In genomic region chr17:75325348-75325747, GRCh38 we compare ENCODE assay signal across 1 cellular context.
TF ChIP-seq lines count a peak whose summit lies in the region.

No MANE protein-coding gene starts in this region.

TF ChIP-seq in HepG2, 621 proteins besides CTCF, POLR2A, EP300 and RAD21:
- TF ChIP-seq HNRNPL (IDR thresholded peaks at IDR 0.05; ENCODE audit: low read depth, low read length) (no peak), SP2 (CRISPR knock-in tag; IDR thresholded peaks at IDR 0.05) (no peak), ZFP36 (IDR thresholded peaks at IDR 0.05; ENCODE audit: borderline replicate concordance, low read depth, low read length, partially characterized antibody) (no peak), KAT7 (CRISPR knock-in tag; IDR thresholded peaks at IDR 0.05; ENCODE audit: borderline replicate concordance) (no peak), HNRNPH1 (optimal IDR thresholded peaks at IDR 0.05; ENCODE audit: low read depth, low read length) (no peak), HMG20A (CRISPR knock-in tag; IDR thresholded peaks at IDR 0.05; ENCODE audit: borderline replicate concordance) (no peak), ZNF121 (CRISPR knock-in tag; IDR thresholded peaks at IDR 0.05) (no peak), E2F1 (CRISPR knock-in tag; IDR thresholded peaks at IDR 0.05) (no peak), MED1 (CRISPR knock-in tag; IDR thresholded peaks at IDR 0.05) (no peak), ZFYVE20 (CRISPR knock-in tag; IDR thresholded peaks at IDR 0.05; ENCODE audit: borderline replicate concordance, low read depth) (no peak), MEIS1 (CRISPR knock-in tag; IDR thresholded peaks at IDR 0.05; ENCODE audit: borderline replicate concordance) (no peak), ZNF557 (CRISPR knock-in tag; IDR thresholded peaks at IDR 0.05) (no peak), ATF7-NPFF (CRISPR knock-in tag; IDR thresholded peaks at IDR 0.05; ENCODE audit: low read depth) (no peak)
- TF ChIP-seq, protein P1, sequence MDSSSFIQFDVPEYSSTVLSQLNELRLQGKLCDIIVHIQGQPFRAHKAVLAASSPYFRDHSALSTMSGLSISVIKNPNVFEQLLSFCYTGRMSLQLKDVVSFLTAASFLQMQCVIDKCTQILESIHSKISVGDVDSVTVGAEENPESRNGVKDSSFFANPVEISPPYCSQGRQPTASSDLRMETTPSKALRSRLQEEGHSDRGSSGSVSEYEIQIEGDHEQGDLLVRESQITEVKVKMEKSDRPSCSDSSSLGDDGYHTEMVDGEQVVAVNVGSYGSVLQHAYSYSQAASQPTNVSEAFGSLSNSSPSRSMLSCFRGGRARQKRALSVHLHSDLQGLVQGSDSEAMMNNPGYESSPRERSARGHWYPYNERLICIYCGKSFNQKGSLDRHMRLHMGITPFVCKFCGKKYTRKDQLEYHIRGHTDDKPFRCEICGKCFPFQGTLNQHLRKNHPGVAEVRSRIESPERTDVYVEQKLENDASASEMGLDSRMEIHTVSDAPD (CRISPR knock-in tag; IDR thresholded peaks at IDR 0.05), result no peak
- TF ChIP-seq, protein P2, sequence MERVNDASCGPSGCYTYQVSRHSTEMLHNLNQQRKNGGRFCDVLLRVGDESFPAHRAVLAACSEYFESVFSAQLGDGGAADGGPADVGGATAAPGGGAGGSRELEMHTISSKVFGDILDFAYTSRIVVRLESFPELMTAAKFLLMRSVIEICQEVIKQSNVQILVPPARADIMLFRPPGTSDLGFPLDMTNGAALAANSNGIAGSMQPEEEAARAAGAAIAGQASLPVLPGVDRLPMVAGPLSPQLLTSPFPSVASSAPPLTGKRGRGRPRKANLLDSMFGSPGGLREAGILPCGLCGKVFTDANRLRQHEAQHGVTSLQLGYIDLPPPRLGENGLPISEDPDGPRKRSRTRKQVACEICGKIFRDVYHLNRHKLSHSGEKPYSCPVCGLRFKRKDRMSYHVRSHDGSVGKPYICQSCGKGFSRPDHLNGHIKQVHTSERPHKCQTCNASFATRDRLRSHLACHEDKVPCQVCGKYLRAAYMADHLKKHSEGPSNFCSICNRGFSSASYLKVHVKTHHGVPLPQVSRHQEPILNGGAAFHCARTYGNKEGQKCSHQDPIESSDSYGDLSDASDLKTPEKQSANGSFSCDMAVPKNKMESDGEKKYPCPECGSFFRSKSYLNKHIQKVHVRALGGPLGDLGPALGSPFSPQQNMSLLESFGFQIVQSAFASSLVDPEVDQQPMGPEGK (CRISPR knock-in tag; IDR thresholded peaks at IDR 0.05), result no peak
- TF ChIP-seq, protein P3, sequence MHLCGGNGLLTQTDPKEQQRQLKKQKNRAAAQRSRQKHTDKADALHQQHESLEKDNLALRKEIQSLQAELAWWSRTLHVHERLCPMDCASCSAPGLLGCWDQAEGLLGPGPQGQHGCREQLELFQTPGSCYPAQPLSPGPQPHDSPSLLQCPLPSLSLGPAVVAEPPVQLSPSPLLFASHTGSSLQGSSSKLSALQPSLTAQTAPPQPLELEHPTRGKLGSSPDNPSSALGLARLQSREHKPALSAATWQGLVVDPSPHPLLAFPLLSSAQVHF (CRISPR knock-in tag; IDR thresholded peaks at IDR 0.05), result no peak
